23 cellular contexts compared by ENCODE assay signal in the genomic region with DNA sequence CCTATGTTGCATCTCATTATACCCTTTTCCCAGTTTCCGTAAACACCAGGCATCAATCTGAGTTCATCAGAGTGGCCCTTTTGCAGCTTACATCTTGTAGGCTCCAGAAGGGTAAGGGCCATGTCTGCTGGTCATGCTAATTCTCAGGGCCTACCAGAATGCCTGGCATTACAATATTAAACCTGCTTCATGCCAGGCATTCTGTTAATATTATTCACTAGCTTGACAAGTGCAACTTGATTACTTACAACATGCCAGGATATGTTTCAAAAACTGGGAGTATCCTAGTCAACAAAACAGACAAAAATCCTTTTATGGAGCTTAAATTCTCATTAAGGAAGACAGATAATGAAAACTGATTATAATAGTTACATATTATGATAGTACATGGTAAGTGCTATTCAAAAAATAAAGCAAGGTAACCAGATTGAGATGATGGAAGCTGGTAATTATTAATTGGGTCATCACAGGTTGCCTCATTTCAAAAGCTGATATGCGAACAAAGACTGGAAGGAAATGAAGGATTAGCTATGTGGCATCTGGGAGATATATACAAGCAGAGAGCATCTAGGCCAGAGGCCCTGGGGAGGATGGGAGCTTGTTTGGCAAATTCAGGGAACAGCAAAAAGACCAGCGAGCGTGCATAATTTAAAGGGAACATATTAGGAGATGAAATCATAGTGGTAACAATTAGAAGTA.
"Had no signal": no experiment of that assay in that cellular context is flagged by ENCODE, and none has a peak within 500 bp of the region (broad histone marks: within the 10 kb centered on the region; RNA-seq: fewer than 3 reads in every experiment).

No MANE protein-coding gene starts in this region.

- H3K9me3 ChIP-seq: MG63, SJSA1 had no signal

- H3K27ac ChIP-seq: SJSA1, SK-N-MC had no signal

- ATAC-seq: HepG2 had no signal

- H3K36me3 ChIP-seq: MG63, SJSA1 had no signal

- H3K4me3 ChIP-seq: MG63, SJSA1, SK-N-MC had no signal

- DNase-seq: IMR-90, Karpas-422, KG1, MG63, NCI-H1092, NCI-H1105 treated with DMSO at 0.1 percent for 48 hours, NCI-H1417 treated with DMSO at 0.1 percent for 48 hours, NCI-H146, NCI-H1694 treated with DMSO at 0.1 percent for 48 hours, NCI-H1930, NCI-H2081, NCI-H2107, NCI-H226, NCI-H510A, NCI-H524 treated with DMSO at 0.1 percent for 48 hours, NCI-H774, Right ventricle myocardium superior, RPMI8226, SIG-M5 had no signal

- H3K27me3 ChIP-seq: MG63, SJSA1 had no signal

- FAIRE-seq: HepG2, RCC 7860 had no signal
